Comparison of ENCODE assay signal across 1 cellular context in genomic region chr16:17773698-17774101, GRCh38.
TF ChIP-seq lines count a peak whose summit lies in the region.

No MANE protein-coding gene starts in this region.

TF ChIP-seq in IMR-90, 13 proteins besides CTCF, POLR2A, EP300 and RAD21:
- TF ChIP-seq RCOR1 (IDR thresholded peaks at IDR 0.05; ENCODE audit: insufficient replicate concordance, low read length) (no peak), NFE2L2 (IDR thresholded peaks at IDR 0.05; ENCODE audit: low read depth, low read length) (no peak), RFX5 (IDR thresholded peaks at IDR 0.05; ENCODE audit: low read depth, low read length) (no peak), BHLHE40 (IDR thresholded peaks at IDR 0.05; ENCODE audit: low read depth, low read length) (no peak), MAFK (IDR thresholded peaks at IDR 0.05; ENCODE audit: low read depth, low read length) (no peak)
- TF ChIP-seq, protein P1, sequence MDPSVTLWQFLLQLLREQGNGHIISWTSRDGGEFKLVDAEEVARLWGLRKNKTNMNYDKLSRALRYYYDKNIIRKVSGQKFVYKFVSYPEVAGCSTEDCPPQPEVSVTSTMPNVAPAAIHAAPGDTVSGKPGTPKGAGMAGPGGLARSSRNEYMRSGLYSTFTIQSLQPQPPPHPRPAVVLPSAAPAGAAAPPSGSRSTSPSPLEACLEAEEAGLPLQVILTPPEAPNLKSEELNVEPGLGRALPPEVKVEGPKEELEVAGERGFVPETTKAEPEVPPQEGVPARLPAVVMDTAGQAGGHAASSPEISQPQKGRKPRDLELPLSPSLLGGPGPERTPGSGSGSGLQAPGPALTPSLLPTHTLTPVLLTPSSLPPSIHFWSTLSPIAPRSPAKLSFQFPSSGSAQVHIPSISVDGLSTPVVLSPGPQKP (IDR thresholded peaks at IDR 0.05; ENCODE audit: borderline replicate concordance, low read depth, low read length) = no peak
- TF ChIP-seq, protein P2, sequence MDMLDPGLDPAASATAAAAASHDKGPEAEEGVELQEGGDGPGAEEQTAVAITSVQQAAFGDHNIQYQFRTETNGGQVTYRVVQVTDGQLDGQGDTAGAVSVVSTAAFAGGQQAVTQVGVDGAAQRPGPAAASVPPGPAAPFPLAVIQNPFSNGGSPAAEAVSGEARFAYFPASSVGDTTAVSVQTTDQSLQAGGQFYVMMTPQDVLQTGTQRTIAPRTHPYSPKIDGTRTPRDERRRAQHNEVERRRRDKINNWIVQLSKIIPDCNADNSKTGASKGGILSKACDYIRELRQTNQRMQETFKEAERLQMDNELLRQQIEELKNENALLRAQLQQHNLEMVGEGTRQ (IDR thresholded peaks at IDR 0.05; ENCODE audit: low read depth, low read length) = no peak
TF ChIP-seq in IMR-90: peak in this region for 0.
